Comparison of ENCODE assay signal across 10 cellular contexts in the genomic region with DNA sequence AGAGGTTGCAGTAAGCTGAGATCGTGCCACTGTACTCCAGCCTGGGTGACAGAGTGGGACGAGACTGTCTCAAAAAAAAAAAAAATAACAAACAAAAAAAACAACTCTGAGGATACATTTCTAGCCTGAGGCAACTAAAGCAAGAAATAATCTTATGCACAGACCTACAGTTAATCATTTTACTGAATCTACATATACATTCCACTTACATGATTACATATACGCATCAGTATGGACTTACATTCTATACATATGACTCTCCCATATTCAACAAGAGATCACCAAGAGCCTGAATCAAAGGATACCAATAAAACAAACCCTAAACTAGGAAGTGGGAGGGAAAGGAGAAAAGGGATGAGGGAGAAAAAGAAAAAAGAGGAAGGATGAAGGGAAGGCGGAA. TPM values are rescaled to one million over a fixed set of nuclear protein-coding genes. Genes with fewer than 3 reads are reported as not detected.
DNase-seq lines count a peak whose midpoint lies in the region; ATAC-seq and TF ChIP-seq lines count a peak whose summit lies in the region.
"Had no signal": no experiment of that assay in that cellular context is flagged by ENCODE, and none has a peak within 500 bp of the region (broad histone marks: within the 10 kb centered on the region; RNA-seq: fewer than 3 reads in every experiment).

No MANE protein-coding gene starts in this region.

- H3K36me3 ChIP-seq in CD8-positive, alpha-beta T cell (ENCODE audit: insufficient read depth, low read length) = no peaks in the 10 kb centered on the region
- peaks cover 0 to 15% of the 10 kb centered on the region in 2 donors for H3K36me3 ChIP-seq in left lung

- no peaks in the 10 kb centered on the region for H3K9me3 Mint-ChIP-seq in CD8-positive, alpha-beta T cell
- H3K9me3 Mint-ChIP-seq in brain (peaks cover 0 to 4% (median 0%) of the 10 kb centered on the region in 5 experiments), naive B cell (peaks cover 0 to 1% (median 0%) of the 10 kb centered on the region in 7 donors)

- DNase-seq in CD8-positive, alpha-beta T cell = no peak
- DNase-seq in KBM-7 = peak; percentile 11
- DNase-seq in naive B cell = no peak
- DNase-seq in anterior cingulate cortex (lab: John Stamatoyannopoulos, UW) = no peak
- DNase-seq in RPMI8226 = no peak
- DNase-seq in left lung = no peak
- DNase-seq: midbrain had no signal

- CTCF ChIA-PET in CD8-positive, alpha-beta T cell (lab: Charles Lee) = interaction anchor here (0.9 kb wide), 1 partner anchor 12 kb away, joined by 3 read pairs; no protein-coding TSS in a partner anchor

- peaks cover 19% of the 10 kb centered on the region for H3K4me1 ChIP-seq in CD8-positive, alpha-beta T cell (ENCODE audit: insufficient read depth, low read length)
- peaks cover 0 to 22% of the 10 kb centered on the region in 2 donors for H3K4me1 ChIP-seq in left lung

- H3K27me3 Mint-ChIP-seq in CD8-positive, alpha-beta T cell (ENCODE audit: low read depth) = no peaks in the 10 kb centered on the region
- H3K27me3 Mint-ChIP-seq in brain = peaks cover 17% of the 10 kb centered on the region
- H3K27me3 Mint-ChIP-seq in naive B cell = no peaks in the 10 kb centered on the region

- peak overlapping the region; percentile 95 for H3K4me3 Mint-ChIP-seq in CD8-positive, alpha-beta T cell
- peak overlapping the region; percentile 94 to 99 (median 99) for H3K4me3 Mint-ChIP-seq in brain
- peak overlapping the region; percentile 60 to 98 (median 93) for H3K4me3 Mint-ChIP-seq in naive B cell

- H3K27ac Mint-ChIP-seq in CD8-positive, alpha-beta T cell = peak overlapping the region; percentile 69
- H3K27ac Mint-ChIP-seq in brain (peak overlapping the region in 4 of 5 experiments; percentile 22 to 95 (median 53)), naive B cell (peak overlapping the region in 5 of 6 donors; percentile 0 to 91 (median 81))

- POLR2A ChIA-PET in CD8-positive, alpha-beta T cell (lab: Charles Lee) = interaction anchor here (2.9 kb wide), 1 partner anchor 144 kb away, joined by 15 read pairs; the partner anchor contains the start of gene INTS4

- no peak for TF ChIP-seq CTCF in CD8-positive, alpha-beta T cell (IDR thresholded peaks at IDR 0.05)
- TF ChIP-seq CTCF in brain (conservative IDR thresholded peaks at IDR 0.05) (no peak), left lung (IDR thresholded peaks at IDR 0.05) (no peak)

- no peak for ATAC-seq in CD8-positive, alpha-beta T cell
- ATAC-seq in naive B cell (ENCODE audit: low read depth in 2 of 2) (no peak), GM19395 (IDR thresholded peaks at IDR 0.05; ENCODE audit: unreplicated experiment) (no peak), left lung (no peak)

- H3K27me3 ChIP-seq in CD8-positive, alpha-beta T cell (ENCODE audit: insufficient read depth, low read length) = no peaks in the 10 kb centered on the region
- no peaks in the 10 kb centered on the region for H3K27me3 ChIP-seq in left lung

- H3K9me3 ChIP-seq in CD8-positive, alpha-beta T cell (ENCODE audit: low read length) = no peaks in the 10 kb centered on the region
- H3K9me3 ChIP-seq in left lung = no peaks in the 10 kb centered on the region
- H3K9me3 ChIP-seq: HAP-1 had no signal

- intact Hi-C loops in CD8-positive, alpha-beta T cell (cut with DNase I, micrococcal nuclease) = loop anchor here (2.0 to 5.0 kb wide), 4 partner anchors 65 to 316 kb away; partner anchors contain the start of genes AAMDC (in 1 of the 2), GAB2 (in 1 of the 2), INTS4 (in 1 of the 2) and RSF1 (in 1 of the 2)
- intact Hi-C loops in left lung (cut with DNase I) = no loop called here

- in situ Hi-C loops in KBM-7 (cut with MboI; ENCODE audit: low pct_unique_long_range_greater_than_20kb, low sequenced_read_pairs) = no loop called here

- H3K4me1 Mint-ChIP-seq in CD8-positive, alpha-beta T cell (ENCODE audit: low read depth) = peaks cover 36% of the 10 kb centered on the region
- H3K4me1 Mint-ChIP-seq in brain (peaks cover 36% of the 10 kb centered on the region), naive B cell (peaks cover 25 to 42% (median 37%) of the 10 kb centered on the region in 3 donors)

- peak overlapping the region; percentile 92 for H3K4me3 ChIP-seq in CD8-positive, alpha-beta T cell (ENCODE audit: low read depth, low read length)
- peak overlapping the region in 1 of 2 donors; percentile 82 for H3K4me3 ChIP-seq in left lung

- no peak overlapping the region for H3K27ac ChIP-seq in CD8-positive, alpha-beta T cell (ENCODE audit: low read depth, low read length)
- no peak overlapping the region for H3K27ac ChIP-seq in left lung

- peaks cover 35% of the 10 kb centered on the region for H3K36me3 Mint-ChIP-seq in CD8-positive, alpha-beta T cell
- H3K36me3 Mint-ChIP-seq in brain (peaks cover 44% of the 10 kb centered on the region), naive B cell (peaks cover 5 to 7% of the 10 kb centered on the region in 2 donors)

RNA-seq across cellular contexts. Expression of gene ALG8, which starts 1.1 kb away (rescaled TPM):
- total RNA-seq in CD8-positive, alpha-beta T cell = 10 to 100 TPM; 14.2 to 17.5 TPM
- polyA plus RNA-seq in brain (ENCODE audit: insufficient read depth, low read depth, low replicate concordance) = 26.2 TPM
- polyA plus RNA-seq in naive B cell (ENCODE audit: low read depth in 6 of 6) = 10 to 100 TPM; 46.7 to 90.6 (median 59.9) TPM
- 10 to 100 TPM; 32.2 to 39.7 TPM for total RNA-seq in left lung

RNA-seq across cellular contexts. Expression of gene KCTD21, which starts 50.1 kb away (rescaled TPM):
- total RNA-seq in CD8-positive, alpha-beta T cell = 1 to 10 TPM; 3.0 to 3.4 TPM
- polyA plus RNA-seq in brain (ENCODE audit: insufficient read depth, low read depth, low replicate concordance) = 14.5 TPM
- 1 to 10 TPM in 5 of 6 donors, not detected in 1; 1.2 to 3.4 (median 1.8) TPM for polyA plus RNA-seq in naive B cell (ENCODE audit: low read depth in 6 of 6)
- 10 to 100 TPM; 11.8 to 12.0 TPM for total RNA-seq in left lung

RNA-seq across cellular contexts. Expression of gene USP35, which starts 50.4 kb away (rescaled TPM):
- total RNA-seq in CD8-positive, alpha-beta T cell = 10 to 100 TPM; 22.3 to 23.4 TPM
- polyA plus RNA-seq in brain (ENCODE audit: insufficient read depth, low read depth, low replicate concordance) (5.4 TPM), naive B cell (ENCODE audit: low read depth in 6 of 6) (under 1 TPM in 5 of 6 donors, not detected in 1; 0.11 to 0.76 (median 0.52) TPM)
- total RNA-seq in left lung = 1 to 10 TPM; 7.4 to 8.0 TPM

RNA-seq across cellular contexts. Expression of gene NDUFC2, which starts 58.6 kb away (rescaled TPM):
- 10 to 100 TPM; 72.2 to 76.3 TPM for total RNA-seq in CD8-positive, alpha-beta T cell
- polyA plus RNA-seq in brain (ENCODE audit: insufficient read depth, low read depth, low replicate concordance) (335 TPM), naive B cell (ENCODE audit: low read depth in 6 of 6) (100 to 1,000 TPM; 138 to 164 (median 149) TPM)
- 100 to 1,000 TPM; 182 to 224 TPM for total RNA-seq in left lung

Comparison
In these comparisons a context has a peak if more than half of its experiments do, and no peak if none do; other contexts are left out.
1. intact Hi-C loops: an anchor here in CD8-positive, alpha-beta T cell (2.0 to 5.0 kb wide); none called in left lung.